Comparison of ENCODE assay signal across 23 cellular contexts in genomic region chr2:172953970-172954852, GRCh38.
DNase-seq lines count a peak whose midpoint lies in the region; ATAC-seq and TF ChIP-seq lines count a peak whose summit lies in the region.
"Had no signal": no experiment of that assay in that cellular context is flagged by ENCODE, and none has a peak within 500 bp of the region (broad histone marks: within the 10 kb centered on the region; RNA-seq: fewer than 3 reads in every experiment).

No MANE protein-coding gene starts in this region.

- no peaks in the 10 kb centered on the region for H3K9me2 ChIP-seq in SK-N-SH

- no peaks in the 10 kb centered on the region for H3K9me3 ChIP-seq in SK-N-SH
- H3K9me3 ChIP-seq: prostate gland, upper lobe of left lung had no signal

- 0 out of 4 replicates have a peak overlapping the region, but pooled peaks of 1 of the 2 experiments have one; percentile 27 for H3K27ac ChIP-seq in SK-N-SH (ENCODE audit: low read depth in 2 of 2, low read length in 1 of 2)
- H3K27ac ChIP-seq: neural progenitor cell, prostate gland, upper lobe of left lung had no signal

- no peaks in the 10 kb centered on the region for H3K79me2 ChIP-seq in SK-N-SH (ENCODE audit: insufficient read depth)

- no peaks in the 10 kb centered on the region for H3K9me3 Mint-ChIP-seq in stimulated activated naive CD8-positive, alpha-beta T cell treated with anti-CD3 and anti-CD28 coated beads, Interleukin-15, Interleukin-2, amounts not matched to agents 100 ng/mL and 50 ng/mL, for 24 hours
- H3K9me3 Mint-ChIP-seq: activated naive CD4-positive, alpha-beta T cell treated with anti-CD3 and anti-CD28 coated beads, Interleukin-2, amount 10 ng/mL, durations not matched to agents 7 days and 5 days; activated T-cell treated with anti-CD3 and anti-CD28 coated beads, Interleukin-2, amount 50 U/mL, for 4 hours; effector memory CD8-positive, alpha-beta T cell; neural progenitor cell; stimulated activated naive B cell treated with anti-CD40 and anti-IgM and Interleukin-4, amounts not matched to agents 10 μg/mL and 1 μg/mL and 100 μg/mL, for 72 hours had no signal

- DNase-seq in SK-N-SH, result no peak
- DNase-seq in HUDEP-2 (lab: John Stamatoyannopoulos, UW; ENCODE audit: unreplicated experiment in 76 of 76), result no peak
- DNase-seq: activated CD4-positive, CD25-positive, alpha-beta regulatory T cell; activated CD8-positive, alpha-beta T cell treated with anti-CD3 and anti-CD28 coated beads, Interleukin-2, amount 10 ng/mL, durations not matched to agents 7 days and 5 days; activated naive CD4-positive, alpha-beta T cell treated with anti-CD3 and anti-CD28 coated beads, Interleukin-2, amount 10 ng/mL, durations not matched to agents 7 days and 5 days; activated T-cell treated with anti-CD3 and anti-CD28 coated beads, Interleukin-2, amount 50 U/mL, for 4 hours; effector memory CD8-positive, alpha-beta T cell; head of caudate nucleus; NCI-H1092; NCI-H2029 treated with DMSO at 0.1 percent for 48 hours; NCI-H510A treated with DMSO at 0.1 percent for 48 hours; stimulated activated CD4-positive, alpha-beta T cell treated with anti-CD3 and anti-CD28 coated beads, Interleukin-2, amount 100 ng/mL, for 24 hours; stimulated activated naive B cell treated with anti-CD40 and anti-IgM and Interleukin-4, amounts not matched to agents 10 μg/mL and 1 μg/mL and 100 μg/mL, for 72 hours; T1000; upper lobe of left lung had no signal

- ATAC-seq in SK-N-SH treated with all-trans-retinoic acid at 6 μM for 48 hours (no peak), esophagus mucosa (peak; percentile 64), GM19452 (IDR thresholded peaks at IDR 0.05; ENCODE audit: unreplicated experiment) (no peak), HG03439 (IDR thresholded peaks at IDR 0.05; ENCODE audit: unreplicated experiment) (no peak)
- ATAC-seq: activated CD8-positive, alpha-beta T cell treated with anti-CD3 and anti-CD28 coated beads, Interleukin-2, amount 10 ng/mL, durations not matched to agents 7 days and 5 days; activated T-cell treated with anti-CD3 and anti-CD28 coated beads, Interleukin-2, amount 50 U/mL, for 4 hours; effector memory CD8-positive, alpha-beta T cell; stimulated activated naive B cell treated with anti-CD40 and anti-IgM and Interleukin-4, amounts not matched to agents 10 μg/mL and 1 μg/mL and 100 μg/mL, for 72 hours had no signal

- no peaks in the 10 kb centered on the region; a peak in 1 of 4 replicates for H3K4me1 ChIP-seq in SK-N-SH (ENCODE audit: control insufficient read depth in 1 of 2, insufficient read depth in 2 of 2, low read depth in 1 of 2, low read length in 1 of 2)
- H3K4me1 ChIP-seq: prostate gland had no signal

- CTCF ChIA-PET in SK-N-SH (lab: Yijun Ruan, JAX), result interaction anchor here (0.7 to 1.8 kb wide), 6 partner anchors 11 to 147 kb away, joined by 3 to 5 read pairs (median 5); no protein-coding TSS in a partner anchor

- H3K27me3 ChIP-seq in SK-N-SH (ENCODE audit: insufficient read depth), result no peaks in the 10 kb centered on the region
- H3K27me3 ChIP-seq: neural progenitor cell, upper lobe of left lung had no signal

- WGBS in SK-N-SH (ENCODE audit: low lambda C conversion rate), result 59% methylated on average over 5 of the region's 5 CpGs

- no peak overlapping the region for H3K9ac ChIP-seq in SK-N-SH
- H3K9ac ChIP-seq: neural progenitor cell had no signal

- peak overlapping the region; percentile 91 for H3K27ac Mint-ChIP-seq in stimulated activated naive CD8-positive, alpha-beta T cell treated with anti-CD3 and anti-CD28 coated beads, Interleukin-15, Interleukin-2, amounts not matched to agents 100 ng/mL and 50 ng/mL, for 24 hours
- H3K27ac Mint-ChIP-seq: activated CD8-positive, alpha-beta T cell treated with anti-CD3 and anti-CD28 coated beads, Interleukin-2, amount 10 ng/mL, durations not matched to agents 7 days and 5 days; activated naive CD4-positive, alpha-beta T cell treated with anti-CD3 and anti-CD28 coated beads, Interleukin-2, amount 10 ng/mL, durations not matched to agents 7 days and 5 days; effector memory CD8-positive, alpha-beta T cell; neural progenitor cell; stimulated activated naive B cell treated with anti-CD40 and anti-IgM and Interleukin-4, amounts not matched to agents 10 μg/mL and 1 μg/mL and 100 μg/mL, for 72 hours had no signal

- POLR2A ChIA-PET in SK-N-SH (lab: Yijun Ruan, JAX), result interaction anchor here (0.6 kb wide), 1 partner anchor 233 kb away, joined by 3 read pairs; no protein-coding TSS in a partner anchor

- TF ChIP-seq CTCF in SK-N-SH (IDR thresholded peaks at IDR 0.05), result no peak

- H2AFZ ChIP-seq in SK-N-SH (ENCODE audit: low read depth), result peak overlapping the region; percentile 31; the same call in 1 of the 2 replicates

- H4K20me1 ChIP-seq in SK-N-SH (ENCODE audit: insufficient read depth), result no peaks in the 10 kb centered on the region

- no peak overlapping the region for H3K4me3 ChIP-seq in SK-N-SH (ENCODE audit: low read depth in 2 of 2, low read length in 1 of 2)
- H3K4me3 ChIP-seq: neural progenitor cell, prostate gland, upper lobe of left lung had no signal

- peaks cover 27% of the 10 kb centered on the region for H3K4me1 Mint-ChIP-seq in stimulated activated naive CD8-positive, alpha-beta T cell treated with anti-CD3 and anti-CD28 coated beads, Interleukin-15, Interleukin-2, amounts not matched to agents 100 ng/mL and 50 ng/mL, for 24 hours (ENCODE audit: low read depth)
- H3K4me1 Mint-ChIP-seq: activated naive CD4-positive, alpha-beta T cell treated with anti-CD3 and anti-CD28 coated beads, Interleukin-2, amount 10 ng/mL, durations not matched to agents 7 days and 5 days; stimulated activated naive B cell treated with anti-CD40 and anti-IgM and Interleukin-4, amounts not matched to agents 10 μg/mL and 1 μg/mL and 100 μg/mL, for 72 hours had no signal

- peaks cover 12% of the 10 kb centered on the region for H3K27me3 Mint-ChIP-seq in stimulated activated naive CD8-positive, alpha-beta T cell treated with anti-CD3 and anti-CD28 coated beads, Interleukin-15, Interleukin-2, amounts not matched to agents 100 ng/mL and 50 ng/mL, for 24 hours
- H3K27me3 Mint-ChIP-seq: activated naive CD4-positive, alpha-beta T cell treated with anti-CD3 and anti-CD28 coated beads, Interleukin-2, amount 10 ng/mL, durations not matched to agents 7 days and 5 days had no signal

- H3K36me3 ChIP-seq in SK-N-SH (replicated peaks in 1 of 2; ENCODE audit: control insufficient read depth in 1 of 2, insufficient read depth in 2 of 2, low read length in 1 of 2), result no peaks in the 10 kb centered on the region
- H3K36me3 ChIP-seq: neural progenitor cell, prostate gland, upper lobe of left lung had no signal

- TF ChIP-seq RAD21 in SK-N-SH (IDR thresholded peaks at IDR 0.05; ENCODE audit: low read length), result no peak
- TF ChIP-seq RAD21 in Ishikawa (IDR thresholded peaks at IDR 0.05; ENCODE audit: low read depth), result no peak

- no peaks in the 10 kb centered on the region for H3K36me3 Mint-ChIP-seq in stimulated activated naive CD8-positive, alpha-beta T cell treated with anti-CD3 and anti-CD28 coated beads, Interleukin-15, Interleukin-2, amounts not matched to agents 100 ng/mL and 50 ng/mL, for 24 hours (ENCODE audit: low read depth)
- H3K36me3 Mint-ChIP-seq: activated naive CD4-positive, alpha-beta T cell treated with anti-CD3 and anti-CD28 coated beads, Interleukin-2, amount 10 ng/mL, durations not matched to agents 7 days and 5 days; neural progenitor cell; stimulated activated naive B cell treated with anti-CD40 and anti-IgM and Interleukin-4, amounts not matched to agents 10 μg/mL and 1 μg/mL and 100 μg/mL, for 72 hours had no signal

- TF ChIP-seq EP300 in SK-N-SH (IDR thresholded peaks at IDR 0.05; ENCODE audit: borderline replicate concordance in 1 of 2, low read depth in 1 of 2, low read length in 1 of 2) (no peak), Ishikawa (IDR thresholded peaks at IDR 0.05; ENCODE audit: borderline replicate concordance) (no peak)

- H3K4me2 ChIP-seq in SK-N-SH, result no peak overlapping the region

- H3F3A ChIP-seq in SK-N-SH (replicated peaks; ENCODE audit: insufficient read depth), result no peaks in the 10 kb centered on the region

- H3K4me3 Mint-ChIP-seq in stimulated activated naive CD8-positive, alpha-beta T cell treated with anti-CD3 and anti-CD28 coated beads, Interleukin-15, Interleukin-2, amounts not matched to agents 100 ng/mL and 50 ng/mL, for 24 hours, result peak overlapping the region; percentile 68
- H3K4me3 Mint-ChIP-seq: activated CD8-positive, alpha-beta T cell treated with anti-CD3 and anti-CD28 coated beads, Interleukin-2, amount 10 ng/mL, durations not matched to agents 7 days and 5 days; activated naive CD4-positive, alpha-beta T cell treated with anti-CD3 and anti-CD28 coated beads, Interleukin-2, amount 10 ng/mL, durations not matched to agents 7 days and 5 days; activated T-cell treated with anti-CD3 and anti-CD28 coated beads, Interleukin-2, amount 50 U/mL, for 4 hours; effector memory CD8-positive, alpha-beta T cell; neural progenitor cell; stimulated activated naive B cell treated with anti-CD40 and anti-IgM and Interleukin-4, amounts not matched to agents 10 μg/mL and 1 μg/mL and 100 μg/mL, for 72 hours had no signal

TF ChIP-seq in SK-N-SH, 30 proteins besides CTCF, POLR2A, EP300 and RAD21 (continues in another document):
- no peak for TF ChIP-seq EZH2phosphoT487 (IDR thresholded peaks at IDR 0.05; ENCODE audit: borderline replicate concordance, low read depth)
- no peak for TF ChIP-seq RXRA (IDR thresholded peaks at IDR 0.05; ENCODE audit: borderline replicate concordance, low read depth)
- TF ChIP-seq RFX5 (IDR thresholded peaks at IDR 0.05; ENCODE audit: low read length), result no peak
- TF ChIP-seq NRF1 (IDR thresholded peaks at IDR 0.05; ENCODE audit: low read depth, low read length), result no peak
- TF ChIP-seq TEAD4 (IDR thresholded peaks at IDR 0.05; ENCODE audit: borderline replicate concordance, insufficient read depth), result no peak
- no peak for TF ChIP-seq ELF1 (IDR thresholded peaks at IDR 0.05)

TF ChIP-seq in SK-N-SH treated with all-trans-retinoic acid at 6 μM for 48 hours, 23 proteins besides CTCF, POLR2A, EP300 and RAD21:
- TF ChIP-seq BACH2 (CRISPR knock-in tag; IDR thresholded peaks at IDR 0.05; ENCODE audit: borderline replicate concordance) (no peak), ZC3H10 (CRISPR knock-in tag; IDR thresholded peaks at IDR 0.05) (no peak), PPARA (CRISPR knock-in tag; IDR thresholded peaks at IDR 0.05; ENCODE audit: borderline replicate concordance) (no peak), ISL1 (CRISPR knock-in tag; IDR thresholded peaks at IDR 0.05) (no peak), SNAI2 (CRISPR knock-in tag; IDR thresholded peaks at IDR 0.05) (no peak), ARNTL (CRISPR knock-in tag; IDR thresholded peaks at IDR 0.05; ENCODE audit: borderline replicate concordance, low read depth) (no peak)

TF ChIP-seq in Ishikawa, 13 proteins besides CTCF, POLR2A, EP300 and RAD21:
- TF ChIP-seq NFIC (IDR thresholded peaks at IDR 0.05), result 0 out of 2 replicates have a peak, but pooled peaks have one; percentile 15
- no peak for TF ChIP-seq YY1 (IDR thresholded peaks at IDR 0.05; ENCODE audit: low read depth)
